In the genomic region with DNA sequence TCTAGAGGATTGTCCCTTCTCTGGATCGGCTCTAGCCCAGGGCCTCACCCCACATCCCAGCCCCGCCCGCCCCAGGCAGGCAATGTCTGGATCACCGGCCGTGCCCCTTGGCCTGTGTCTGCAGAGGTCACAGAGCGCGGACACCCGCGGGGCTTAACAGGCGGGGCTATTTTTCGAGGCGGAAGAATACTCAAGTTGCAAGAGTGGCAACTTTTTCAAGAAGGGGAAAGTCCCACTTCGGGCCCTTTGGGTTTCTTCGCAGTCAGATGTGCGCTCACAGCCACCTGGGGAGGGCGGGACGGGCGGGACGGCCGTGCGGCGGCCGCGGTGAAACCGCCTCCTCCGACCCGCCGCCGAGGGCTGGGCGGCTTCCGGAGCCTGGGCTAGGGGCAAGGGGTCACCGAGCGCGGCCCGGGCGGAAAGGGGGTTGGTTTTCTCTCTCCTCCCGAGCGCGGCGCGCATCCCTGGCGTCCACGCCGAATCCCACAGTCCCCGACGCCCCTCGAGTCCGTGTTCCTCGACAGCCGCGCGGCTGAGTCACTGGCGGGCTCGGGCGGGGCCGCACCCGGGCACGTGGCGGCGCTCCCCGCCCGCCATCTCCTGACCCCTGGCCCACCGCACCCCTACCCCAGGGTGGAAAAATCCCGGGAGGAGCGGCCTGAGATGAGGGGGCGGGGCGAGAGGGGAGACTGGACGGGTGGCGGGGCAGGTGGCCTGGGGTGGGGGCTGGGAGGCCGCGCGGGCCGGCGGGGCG, we compare ENCODE assay signal across 8 cellular contexts. TPM values are rescaled to one million over a fixed set of nuclear protein-coding genes. Genes with fewer than 3 reads are reported as not detected.
DNase-seq lines count a peak whose midpoint lies in the region; ATAC-seq and TF ChIP-seq lines count a peak whose summit lies in the region.

No MANE protein-coding gene starts in this region.

- no peaks in the 10 kb centered on the region for H3K27me3 Mint-ChIP-seq in stimulated activated memory B cell treated with anti-CD40 and anti-IgM and Interleukin-4, amounts not matched to agents 10 μg/mL and 1 μg/mL and 100 μg/mL, for 72 hours

- peak overlapping the region; percentile 95 for H3K4me3 Mint-ChIP-seq in stimulated activated memory B cell treated with anti-CD40 and anti-IgM and Interleukin-4, amounts not matched to agents 10 μg/mL and 1 μg/mL and 100 μg/mL, for 72 hours

- ATAC-seq in HG02840 (IDR thresholded peaks at IDR 0.05; ENCODE audit: low FRiP score, unreplicated experiment) (peak; percentile 30), mucosa of descending colon (peak; percentile 54)
- ATAC-seq in stimulated activated memory B cell treated with anti-CD40 and anti-IgM and Interleukin-4, amounts not matched to agents 10 μg/mL and 1 μg/mL and 100 μg/mL, for 72 hours: peak; percentile 62

- peaks cover 33% of the 10 kb centered on the region for H3K4me1 ChIP-seq in mucosa of descending colon (ENCODE audit: low read depth)

- intact Hi-C loops in mucosa of descending colon (cut with DNase I, micrococcal nuclease): no loop called here

- no peaks in the 10 kb centered on the region for H3K9me3 ChIP-seq in mucosa of descending colon

- peak overlapping the region; percentile 99 for H3K27ac ChIP-seq in epithelial cell of prostate

- peak overlapping the region; percentile 98 for H3K4me3 ChIP-seq in mucosa of descending colon

- peaks cover 52% of the 10 kb centered on the region for H3K4me1 Mint-ChIP-seq in stimulated activated memory B cell treated with anti-CD40 and anti-IgM and Interleukin-4, amounts not matched to agents 10 μg/mL and 1 μg/mL and 100 μg/mL, for 72 hours

- peak overlapping the region; percentile 92 for H3K27ac Mint-ChIP-seq in stimulated activated memory B cell treated with anti-CD40 and anti-IgM and Interleukin-4, amounts not matched to agents 10 μg/mL and 1 μg/mL and 100 μg/mL, for 72 hours

- peaks cover 31% of the 10 kb centered on the region for H3K36me3 Mint-ChIP-seq in stimulated activated memory B cell treated with anti-CD40 and anti-IgM and Interleukin-4, amounts not matched to agents 10 μg/mL and 1 μg/mL and 100 μg/mL, for 72 hours

- no peaks in the 10 kb centered on the region for H3K36me3 ChIP-seq in mucosa of descending colon (ENCODE audit: low read depth)

- DNase-seq in NCI-H1417 (lab: John Stamatoyannopoulos, UW) (peak; percentile 30 to 69 (median 60)), NCI-H1417 treated with DMSO at 0.1 percent for 48 hours (lab: John Stamatoyannopoulos, UW) (no peak), NOMO-1 (lab: John Stamatoyannopoulos, UW; ENCODE audit: unreplicated experiment in 2 of 2) (peak; percentile 62 to 75), activated T-cell treated with anti-CD3 and anti-CD28 coated beads for 1 hour (ENCODE audit: low read depth) (peak; percentile 61), epithelial cell of prostate (ENCODE audit: low read depth, low spot score) (peak; percentile 37), mucosa of descending colon (peak; percentile 88 to 94 (median 91))

- no peak for TF ChIP-seq CTCF in mucosa of descending colon (IDR thresholded peaks at IDR 0.05)

- H3K9me3 Mint-ChIP-seq in stimulated activated memory B cell treated with anti-CD40 and anti-IgM and Interleukin-4, amounts not matched to agents 10 μg/mL and 1 μg/mL and 100 μg/mL, for 72 hours: no peaks in the 10 kb centered on the region

RNA-seq across cellular contexts. Expression of gene PFN1, which starts 1.2 kb away (rescaled TPM):
- 100 to 1,000 TPM; 605 to 825 (median 723) TPM for total RNA-seq in mucosa of descending colon

RNA-seq across cellular contexts. Expression of gene ENO3, which starts 1.4 kb away (rescaled TPM):
- total RNA-seq in mucosa of descending colon: 10 to 100 TPM in 2 of 3 donors, 1 to 10 TPM in 1; 8.6 to 12.4 (median 10.1) TPM

RNA-seq across cellular contexts. Expression of gene RNF167, which starts 9.4 kb away (rescaled TPM):
- 100 to 1,000 TPM in 2 of 3 donors, 10 to 100 TPM in 1; 90.8 to 118 (median 114) TPM for total RNA-seq in mucosa of descending colon

RNA-seq across cellular contexts. Expression of gene SLC25A11, which starts 9.7 kb away (rescaled TPM):
- 10 to 100 TPM; 68.4 to 87.2 (median 72.8) TPM for total RNA-seq in mucosa of descending colon

RNA-seq across cellular contexts. Expression of gene GP1BA, which starts 17.4 kb away (rescaled TPM):
- total RNA-seq in mucosa of descending colon: not detected
